18 cellular contexts compared by ENCODE assay signal in genomic region chr2:237873382-237873781, GRCh38. TPM values are rescaled to one million over a fixed set of nuclear protein-coding genes. Genes with fewer than 3 reads are reported as not detected.
DNase-seq lines count a peak whose midpoint lies in the region; ATAC-seq and TF ChIP-seq lines count a peak whose summit lies in the region.
"Had no signal": no experiment of that assay in that cellular context is flagged by ENCODE, and none has a peak within 500 bp of the region (broad histone marks: within the 10 kb centered on the region; RNA-seq: fewer than 3 reads in every experiment).

No MANE protein-coding gene starts in this region.

- no peaks in the 10 kb centered on the region for H3K27me3 ChIP-seq in lower lobe of right lung (ENCODE audit: low read depth)
- H3K27me3 ChIP-seq in uterus, result no peaks in the 10 kb centered on the region
- H3K27me3 ChIP-seq: Peyer's patch had no signal

- no peak overlapping the region for H3K4me3 Mint-ChIP-seq in activated naive CD8-positive, alpha-beta T cell treated with anti-CD3 and anti-CD28 coated beads, Interleukin-2, amount 10 ng/mL, durations not matched to agents 7 days and 5 days
- H3K4me3 Mint-ChIP-seq in activated naive CD8-positive, alpha-beta T cell treated with anti-CD3 and anti-CD28 coated beads, Interleukin-2, amount 50 U/mL, for 24 hours, result no peak overlapping the region
- H3K4me3 Mint-ChIP-seq in MCF 10A (ENCODE audit: unreplicated experiment), result no peak overlapping the region
- H3K4me3 Mint-ChIP-seq in T-helper 2 cell treated with Interferon-gamma antibody and Interleukin-4, amounts not matched to agents 5 μg/mL and 100 μg/mL, for 36 hours, result no peak overlapping the region
- H3K4me3 Mint-ChIP-seq: stimulated activated naive CD8-positive, alpha-beta T cell treated with anti-CD3 and anti-CD28 coated beads, Interleukin-15, Interleukin-2, amounts not matched to agents 100 ng/mL and 50 ng/mL, for 24 hours; WTC11 had no signal

- TF ChIP-seq CTCF in MCF 10A (IDR thresholded peaks at IDR 0.05; ENCODE audit: unreplicated experiment) (no peak), lower lobe of right lung (IDR thresholded peaks at IDR 0.05) (no peak), uterus (IDR thresholded peaks at IDR 0.05) (no peak)

- H3K9me3 ChIP-seq in lower lobe of right lung (no peaks in the 10 kb centered on the region), uterus (no peaks in the 10 kb centered on the region)
- H3K9me3 ChIP-seq: Peyer's patch had no signal

- H3K36me3 Mint-ChIP-seq in activated naive CD8-positive, alpha-beta T cell treated with anti-CD3 and anti-CD28 coated beads, Interleukin-2, amount 10 ng/mL, durations not matched to agents 7 days and 5 days, result no peaks in the 10 kb centered on the region
- H3K36me3 Mint-ChIP-seq in activated naive CD8-positive, alpha-beta T cell treated with anti-CD3 and anti-CD28 coated beads, Interleukin-2, amount 50 U/mL, for 24 hours (ENCODE audit: low read depth), result no peaks in the 10 kb centered on the region
- no peaks in the 10 kb centered on the region for H3K36me3 Mint-ChIP-seq in MCF 10A (ENCODE audit: insufficient read depth, unreplicated experiment)
- no peaks in the 10 kb centered on the region for H3K36me3 Mint-ChIP-seq in T-helper 2 cell treated with Interferon-gamma antibody and Interleukin-4, amounts not matched to agents 5 μg/mL and 100 μg/mL, for 36 hours (ENCODE audit: low read depth)
- H3K36me3 Mint-ChIP-seq: WTC11 had no signal

- no peak overlapping the region for H3K4me3 ChIP-seq in lower lobe of right lung
- no peak overlapping the region for H3K4me3 ChIP-seq in uterus
- H3K4me3 ChIP-seq: coronary artery, Peyer's patch had no signal

- CTCF ChIA-PET in MCF 10A (lab: Yijun Ruan, JAX), result interaction anchor here (0.6 to 2.1 kb wide), 4 partner anchors 15 to 390 kb away, joined by 3 to 4 read pairs (median 4); no protein-coding TSS in a partner anchor

- no peaks in the 10 kb centered on the region for H3K36me3 ChIP-seq in lower lobe of right lung
- H3K36me3 ChIP-seq in uterus, result no peaks in the 10 kb centered on the region
- H3K36me3 ChIP-seq: Peyer's patch had no signal

- intact Hi-C loops in MCF 10A (cut with micrococcal nuclease), result no loop called here
- intact Hi-C loops in lower lobe of right lung (cut with DNase I), result no loop called here
- intact Hi-C loops in uterus (cut with DNase I; ENCODE audit: low total_unique reads), result no loop called here
- intact Hi-C loops in left cardiac atrium (cut with DNase I), result no loop called here

- peaks cover 10% of the 10 kb centered on the region for H3K4me1 Mint-ChIP-seq in activated naive CD8-positive, alpha-beta T cell treated with anti-CD3 and anti-CD28 coated beads, Interleukin-2, amount 10 ng/mL, durations not matched to agents 7 days and 5 days
- H3K4me1 Mint-ChIP-seq in activated naive CD8-positive, alpha-beta T cell treated with anti-CD3 and anti-CD28 coated beads, Interleukin-2, amount 50 U/mL, for 24 hours, result peaks cover 15% of the 10 kb centered on the region
- peaks cover 33% of the 10 kb centered on the region for H3K4me1 Mint-ChIP-seq in MCF 10A (ENCODE audit: insufficient read depth, unreplicated experiment)
- peaks cover 15% of the 10 kb centered on the region for H3K4me1 Mint-ChIP-seq in T-helper 2 cell treated with Interferon-gamma antibody and Interleukin-4, amounts not matched to agents 5 μg/mL and 100 μg/mL, for 36 hours (ENCODE audit: low read depth)
- H3K4me1 Mint-ChIP-seq: WTC11 had no signal

- H3K27ac ChIP-seq in lower lobe of right lung (no peak overlapping the region), uterus (peak overlapping the region; percentile 98 to 100)

- no peak for TF ChIP-seq POLR2A in uterus (IDR thresholded peaks at IDR 0.05)

- no peak for DNase-seq in activated naive CD8-positive, alpha-beta T cell treated with anti-CD3 and anti-CD28 coated beads, Interleukin-2, amount 10 ng/mL, durations not matched to agents 7 days and 5 days
- DNase-seq in activated naive CD8-positive, alpha-beta T cell treated with anti-CD3 and anti-CD28 coated beads, Interleukin-2, amount 50 U/mL, for 24 hours, result no peak
- DNase-seq in MCF 10A (ENCODE audit: unreplicated experiment), result peak; percentile 65
- peak; percentile 33 for DNase-seq in lower lobe of right lung
- DNase-seq in uterus, result peak in 1 of 2 donors; percentile 49
- DNase-seq in left cardiac atrium, result no peak
- DNase-seq in C1 segment of cervical spinal cord (lab: John Stamatoyannopoulos, UW), result no peak
- DNase-seq in T-helper 2 cell treated with Interferon-gamma antibody and Interleukin-4, amounts not matched to agents 5 μg/mL and 100 μg/mL, for 36 hours (ENCODE audit: low spot score), result no peak
- DNase-seq: activated T-cell treated with anti-CD3 and anti-CD28 coated beads, Interleukin-2, amount 50 U/mL, for 48 hours; KG1; NCI-H510A treated with DMSO at 0.1 percent for 48 hours; SW 1271 had no signal

- POLR2A ChIA-PET in activated naive CD8-positive, alpha-beta T cell treated with anti-CD3 and anti-CD28 coated beads, Interleukin-2, amount 10 ng/mL, durations not matched to agents 7 days and 5 days (lab: Charles Lee), result no interaction called here
- POLR2A ChIA-PET in MCF 10A (lab: Yijun Ruan, JAX), result interaction anchor here (0.6 to 4.7 kb wide), 12 partner anchors 10 to 367 kb away, joined by 3 to 53 read pairs (median 4); partner anchors contain the start of genes HES6 and SCLY

- peak; percentile 72 for ATAC-seq in activated naive CD8-positive, alpha-beta T cell treated with anti-CD3 and anti-CD28 coated beads, Interleukin-2, amount 10 ng/mL, durations not matched to agents 7 days and 5 days (ENCODE audit: low read depth)
- no peak for ATAC-seq in activated naive CD8-positive, alpha-beta T cell treated with anti-CD3 and anti-CD28 coated beads, Interleukin-2, amount 50 U/mL, for 24 hours
- ATAC-seq in lower lobe of right lung (no peak), left cardiac atrium (no peak)
- ATAC-seq: WTC11 had no signal

- no peak overlapping the region for H3K27ac Mint-ChIP-seq in activated naive CD8-positive, alpha-beta T cell treated with anti-CD3 and anti-CD28 coated beads, Interleukin-2, amount 10 ng/mL, durations not matched to agents 7 days and 5 days
- no peak overlapping the region for H3K27ac Mint-ChIP-seq in activated naive CD8-positive, alpha-beta T cell treated with anti-CD3 and anti-CD28 coated beads, Interleukin-2, amount 50 U/mL, for 24 hours
- peak overlapping the region; percentile 86 for H3K27ac Mint-ChIP-seq in MCF 10A (ENCODE audit: low read depth, unreplicated experiment)
- H3K27ac Mint-ChIP-seq in T-helper 2 cell treated with Interferon-gamma antibody and Interleukin-4, amounts not matched to agents 5 μg/mL and 100 μg/mL, for 36 hours, result no peak overlapping the region
- H3K27ac Mint-ChIP-seq: stimulated activated naive CD8-positive, alpha-beta T cell treated with anti-CD3 and anti-CD28 coated beads, Interleukin-15, Interleukin-2, amounts not matched to agents 100 ng/mL and 50 ng/mL, for 24 hours; WTC11 had no signal

- no TSS peak for BruUV-seq in MCF 10A (replicated peaks; lab: Mats Ljungman, UMichigan)

- no peaks in the 10 kb centered on the region for H3K4me1 ChIP-seq in lower lobe of right lung
- H3K4me1 ChIP-seq in uterus, result peaks cover 29 to 60% of the 10 kb centered on the region in 2 donors

- no peaks in the 10 kb centered on the region for H3K9me3 Mint-ChIP-seq in activated naive CD8-positive, alpha-beta T cell treated with anti-CD3 and anti-CD28 coated beads, Interleukin-2, amount 10 ng/mL, durations not matched to agents 7 days and 5 days
- H3K9me3 Mint-ChIP-seq in activated naive CD8-positive, alpha-beta T cell treated with anti-CD3 and anti-CD28 coated beads, Interleukin-2, amount 50 U/mL, for 24 hours, result no peaks in the 10 kb centered on the region
- H3K9me3 Mint-ChIP-seq in MCF 10A (ENCODE audit: unreplicated experiment), result no peaks in the 10 kb centered on the region
- no peaks in the 10 kb centered on the region for H3K9me3 Mint-ChIP-seq in T-helper 2 cell treated with Interferon-gamma antibody and Interleukin-4, amounts not matched to agents 5 μg/mL and 100 μg/mL, for 36 hours
- H3K9me3 Mint-ChIP-seq: stimulated activated naive CD8-positive, alpha-beta T cell treated with anti-CD3 and anti-CD28 coated beads, Interleukin-15, Interleukin-2, amounts not matched to agents 100 ng/mL and 50 ng/mL, for 24 hours; WTC11 had no signal

- H3K27me3 Mint-ChIP-seq in activated naive CD8-positive, alpha-beta T cell treated with anti-CD3 and anti-CD28 coated beads, Interleukin-2, amount 10 ng/mL, durations not matched to agents 7 days and 5 days, result peaks cover 19% of the 10 kb centered on the region
- peaks cover 21% of the 10 kb centered on the region for H3K27me3 Mint-ChIP-seq in activated naive CD8-positive, alpha-beta T cell treated with anti-CD3 and anti-CD28 coated beads, Interleukin-2, amount 50 U/mL, for 24 hours
- H3K27me3 Mint-ChIP-seq in MCF 10A (ENCODE audit: insufficient read depth, unreplicated experiment), result no peaks in the 10 kb centered on the region
- H3K27me3 Mint-ChIP-seq in T-helper 2 cell treated with Interferon-gamma antibody and Interleukin-4, amounts not matched to agents 5 μg/mL and 100 μg/mL, for 36 hours (ENCODE audit: low read depth), result peaks cover 21% of the 10 kb centered on the region

RNA-seq across cellular contexts. Expression of gene RAMP1, which starts 14.0 kb away (rescaled TPM):
- 1 to 10 TPM in 1 of 2 experiments, under 1 TPM in 1; 0.68 to 1.1 TPM for total RNA-seq in activated naive CD8-positive, alpha-beta T cell treated with anti-CD3 and anti-CD28 coated beads, Interleukin-2, amount 10 ng/mL, durations not matched to agents 7 days and 5 days
- total RNA-seq in MCF 10A (2022), result 4.3 and 11.2 TPM in 2 replicates
- 5.1 TPM for total RNA-seq in lower lobe of right lung
- total RNA-seq in uterus, result 100 to 1,000 TPM in 3 of 4 donors, 10 to 100 TPM in 1; 44.1 to 591 (median 424) TPM
- total RNA-seq in left cardiac atrium, result 100 to 1,000 TPM in 1 of 2 donors, 10 to 100 TPM in 1; 86.7 to 359 TPM
- total RNA-seq: H4, lung microvascular endothelial cell had no signal

Comparison
In these comparisons a context has a peak if more than half of its experiments do, and no peak if none do; other contexts are left out.
1. DNase-seq: peak in MCF 10A (single experiment) and lower lobe of right lung (single experiment); none in activated naive CD8-positive, alpha-beta T cell treated with anti-CD3 and anti-CD28 coated beads, Interleukin-2, amount 10 ng/mL, durations not matched to agents 7 days and 5 days (single experiment), activated naive CD8-positive, alpha-beta T cell treated with anti-CD3 and anti-CD28 coated beads, Interleukin-2, amount 50 U/mL, for 24 hours (single experiment), left cardiac atrium (single experiment), C1 segment of cervical spinal cord (0 of 14) and T-helper 2 cell treated with Interferon-gamma antibody and Interleukin-4, amounts not matched to agents 5 μg/mL and 100 μg/mL, for 36 hours (single experiment).